Comparison of ENCODE assay signal across 21 cellular contexts in genomic region chr1:7487756-7488474, GRCh38.
"Had no signal": no experiment of that assay in that cellular context is flagged by ENCODE, and none has a peak within 500 bp of the region (broad histone marks: within the 10 kb centered on the region; RNA-seq: fewer than 3 reads in every experiment).

No MANE protein-coding gene starts in this region.

- H3K4me3 Mint-ChIP-seq: naive B cell; stimulated activated naive B cell treated with anti-CD40 and anti-IgM and Interleukin-4, amounts not matched to agents 10 μg/mL and 1 μg/mL and 100 μg/mL, for 72 hours; stimulated activated naive CD8-positive, alpha-beta T cell treated with anti-CD3 and anti-CD28 coated beads, Interleukin-15, amount 100 ng/mL, for 72 hours had no signal

- H2AFZ ChIP-seq: hepatocyte had no signal

- H3K27me3 Mint-ChIP-seq: stimulated activated naive CD8-positive, alpha-beta T cell treated with anti-CD3 and anti-CD28 coated beads, Interleukin-15, amount 100 ng/mL, for 72 hours had no signal

- H3K36me3 Mint-ChIP-seq: naive B cell; stimulated activated naive B cell treated with anti-CD40 and anti-IgM and Interleukin-4, amounts not matched to agents 10 μg/mL and 1 μg/mL and 100 μg/mL, for 72 hours had no signal

- H3K36me3 ChIP-seq: colonic mucosa, esophagus squamous epithelium, gastroesophageal sphincter, left lung, pancreas, right lobe of liver, tibial nerve, upper lobe of right lung, vagina had no signal

- H3K4me3 ChIP-seq: colonic mucosa, esophagus squamous epithelium, gastroesophageal sphincter, hepatocyte, left lung, lung, pancreas, right lobe of liver, testis, tibial nerve, upper lobe of right lung, vagina had no signal

- H3K4me2 ChIP-seq: hepatocyte had no signal

- H3K9me3 ChIP-seq: colonic mucosa, esophagus squamous epithelium, gastroesophageal sphincter, left lung, pancreas, right lobe of liver, testis, tibial nerve, upper lobe of right lung, vagina had no signal

- H3K27ac ChIP-seq: colonic mucosa, esophagus squamous epithelium, gastroesophageal sphincter, hepatocyte, left lung, pancreas, right lobe of liver, testis, tibial nerve, upper lobe of right lung, vagina had no signal

- DNase-seq: colonic mucosa; dermis blood vessel endothelial cell; esophagus squamous epithelium; foreskin fibroblast; mesendoderm; naive B cell; nucleus accumbens; right lobe of liver; stimulated activated CD4-positive, alpha-beta T cell treated with anti-CD3 and anti-CD28 coated beads, Interleukin-4, amount 100 ng/mL, for 1 hour; stimulated activated naive B cell treated with anti-CD40 and anti-IgM and Interleukin-4, amounts not matched to agents 10 μg/mL and 1 μg/mL and 100 μg/mL, for 72 hours; stimulated activated naive CD8-positive, alpha-beta T cell treated with anti-CD3 and anti-CD28 coated beads, Interleukin-15, amount 100 ng/mL, for 72 hours; testis; upper lobe of right lung had no signal

- ATAC-seq: gastroesophageal sphincter; left lung; pancreas; right lobe of liver; stimulated activated naive B cell treated with anti-CD40 and anti-IgM and Interleukin-4, amounts not matched to agents 10 μg/mL and 1 μg/mL and 100 μg/mL, for 72 hours; stimulated activated naive CD8-positive, alpha-beta T cell treated with anti-CD3 and anti-CD28 coated beads, Interleukin-15, amount 100 ng/mL, for 72 hours; upper lobe of right lung had no signal

- H3K27me3 ChIP-seq: colonic mucosa, gastroesophageal sphincter, left lung, pancreas, right lobe of liver, testis, tibial nerve, upper lobe of right lung, vagina had no signal

- H3K4me1 ChIP-seq: pancreas, right lobe of liver had no signal

- H3K27ac Mint-ChIP-seq: naive B cell; progenitor cell of endocrine pancreas; stimulated activated naive B cell treated with anti-CD40 and anti-IgM and Interleukin-4, amounts not matched to agents 10 μg/mL and 1 μg/mL and 100 μg/mL, for 72 hours; stimulated activated naive CD8-positive, alpha-beta T cell treated with anti-CD3 and anti-CD28 coated beads, Interleukin-15, amount 100 ng/mL, for 72 hours had no signal

- H3K4me1 Mint-ChIP-seq: naive B cell; stimulated activated naive B cell treated with anti-CD40 and anti-IgM and Interleukin-4, amounts not matched to agents 10 μg/mL and 1 μg/mL and 100 μg/mL, for 72 hours; stimulated activated naive CD8-positive, alpha-beta T cell treated with anti-CD3 and anti-CD28 coated beads, Interleukin-15, amount 100 ng/mL, for 72 hours had no signal

- H3K79me2 ChIP-seq: hepatocyte had no signal
